ENCODE assay signal across 8 cellular contexts in the genomic region with DNA sequence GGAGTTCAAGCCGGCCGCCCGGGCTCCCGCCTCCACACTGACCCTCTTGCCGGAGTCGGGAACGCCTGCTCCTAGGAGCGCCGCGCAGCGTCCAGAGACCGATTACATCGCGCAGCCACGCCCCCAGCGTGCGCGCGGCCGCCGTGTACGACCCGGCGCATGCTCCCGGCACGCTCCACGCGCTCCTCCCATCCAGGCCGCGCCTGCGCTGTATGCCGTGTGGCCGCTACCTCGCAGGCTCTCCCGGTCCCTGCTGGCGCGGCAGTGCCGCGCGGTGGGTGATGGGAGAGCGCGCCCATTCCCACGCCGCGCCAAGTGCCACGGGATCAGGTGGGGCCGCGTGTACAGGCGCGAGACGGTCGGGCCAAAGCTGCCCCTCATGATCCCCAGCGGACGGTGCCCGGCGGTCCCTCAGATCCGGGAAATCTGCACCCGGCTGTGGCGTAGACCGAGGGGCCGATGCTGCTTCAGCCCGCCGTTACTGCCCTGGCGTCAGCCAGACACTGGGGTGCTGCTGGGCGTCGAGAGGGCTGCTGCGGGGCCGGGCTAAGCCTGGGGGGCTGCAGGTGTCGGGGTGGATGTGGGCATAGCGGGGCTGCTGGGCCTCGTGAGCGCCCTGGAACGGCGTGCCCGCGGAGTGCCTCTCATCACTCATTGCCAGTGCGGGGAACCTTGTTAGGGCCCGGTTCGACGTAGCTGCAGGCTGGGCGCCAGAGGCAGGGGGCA. TPM values are rescaled to one million over a fixed set of nuclear protein-coding genes. Genes with fewer than 3 reads are reported as not detected.
DNase-seq lines count a peak whose midpoint lies in the region; ATAC-seq and TF ChIP-seq lines count a peak whose summit lies in the region.

A gene with protein sequence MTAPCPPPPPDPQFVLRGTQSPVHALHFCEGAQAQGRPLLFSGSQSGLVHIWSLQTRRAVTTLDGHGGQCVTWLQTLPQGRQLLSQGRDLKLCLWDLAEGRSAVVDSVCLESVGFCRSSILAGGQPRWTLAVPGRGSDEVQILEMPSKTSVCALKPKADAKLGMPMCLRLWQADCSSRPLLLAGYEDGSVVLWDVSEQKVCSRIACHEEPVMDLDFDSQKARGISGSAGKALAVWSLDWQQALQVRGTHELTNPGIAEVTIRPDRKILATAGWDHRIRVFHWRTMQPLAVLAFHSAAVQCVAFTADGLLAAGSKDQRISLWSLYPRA (minus strand): TSS at position 97 of the 726 bp plus-strand sequence. CDS start 33,519 bp downstream, outside the sequence.
A gene with protein sequence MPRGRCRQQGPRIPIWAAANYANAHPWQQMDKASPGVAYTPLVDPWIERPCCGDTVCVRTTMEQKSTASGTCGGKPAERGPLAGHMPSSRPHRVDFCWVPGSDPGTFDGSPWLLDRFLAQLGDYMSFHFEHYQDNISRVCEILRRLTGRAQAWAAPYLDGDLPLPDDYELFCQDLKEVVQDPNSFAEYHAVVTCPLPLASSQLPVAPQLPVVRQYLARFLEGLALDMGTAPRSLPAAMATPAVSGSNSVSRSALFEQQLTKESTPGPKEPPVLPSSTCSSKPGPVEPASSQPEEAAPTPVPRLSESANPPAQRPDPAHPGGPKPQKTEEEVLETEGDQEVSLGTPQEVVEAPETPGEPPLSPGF (minus strand): TSS at position 97 of the 726 bp plus-strand sequence. CDS start 2,613 bp downstream, outside the sequence.

- H3K9me3 ChIP-seq in Loucy (ENCODE audit: insufficient read depth, low read depth, low read length) (no peaks in the 10 kb centered on the region), RWPE2 (ENCODE audit: severe bottlenecking) (no peaks in the 10 kb centered on the region)

- peaks cover 39% of the 10 kb centered on the region for H3K4me1 Mint-ChIP-seq in nephron

- H3K27ac Mint-ChIP-seq in nephron = peak within 1 kb of the TSS; percentile 92 to 95 (median 93)

- peaks cover 38% of the 10 kb centered on the region for H3K4me1 ChIP-seq in Loucy (ENCODE audit: insufficient read depth, low read length, poor library complexity, severe bottlenecking)
- peaks cover 14% of the 10 kb centered on the region for H3K4me1 ChIP-seq in RWPE2 (ENCODE audit: insufficient read depth, poor library complexity, severe bottlenecking)

- H3K4me3 ChIP-seq in H7 (ENCODE audit: insufficient read depth, low read depth, low read length) (peak within 1 kb of the TSS; percentile 90), Loucy (ENCODE audit: low read length, poor library complexity, severe bottlenecking) (peak within 1 kb of the TSS; percentile 96), RWPE2 (ENCODE audit: severe bottlenecking) (peak within 1 kb of the TSS; percentile 65), fibroblast of pulmonary artery (replicated peaks; ENCODE audit: low read depth, low read length) (peak within 1 kb of the TSS; percentile 92)

- H3K4me2 ChIP-seq in Loucy (ENCODE audit: low read depth, low read length, poor library complexity, severe bottlenecking) = peak within 1 kb of the TSS; percentile 97

- TF ChIP-seq CTCF in Loucy (conservative IDR thresholded peaks at IDR 0.05; ENCODE audit: low read length) (no peak), RWPE2 (IDR thresholded peaks at IDR 0.05; ENCODE audit: poor library complexity, severe bottlenecking) (peak; percentile 7), fibroblast of pulmonary artery (IDR thresholded peaks at IDR 0.05; ENCODE audit: low read length, missing control alignments) (no peak), nephron (IDR thresholded peaks at IDR 0.05; ENCODE audit: unreplicated experiment in 3 of 3) (peak in 1 of 3 experiments; percentile 5)

- DNase-seq in G401 (ENCODE audit: low spot score) (peak; percentile 94), H7 (peak; percentile 99), RWPE2 (ENCODE audit: low spot score) (peak; percentile 95), fibroblast of pulmonary artery (ENCODE audit: low read depth) (peak; percentile 97)
- peak; percentile 95 for DNase-seq in activated T-helper 9 cell treated with anti-CD3 and anti-CD28 coated beads, Interleukin-2, amount 50 U/mL, for 16 hours (ENCODE audit: low read depth)
- peak; percentile 98 for DNase-seq in stimulated activated naive CD8-positive, alpha-beta T cell treated with anti-CD3 and anti-CD28 coated beads, Interleukin-15, Interleukin-2, amounts not matched to agents 100 U/mL and 50 U/mL, for 24 hours

- H4K20me1 ChIP-seq in Loucy (ENCODE audit: insufficient read depth, low read length, poor library complexity, severe bottlenecking) = peaks cover 42% of the 10 kb centered on the region

- no peaks in the 10 kb centered on the region for H3K27me3 Mint-ChIP-seq in nephron (ENCODE audit: low read depth)

- in situ Hi-C loops in G401 (cut with HindIII; ENCODE audit: low sequenced_read_pairs) = no loop called here

- peak within 1 kb of the TSS; percentile 94 to 98 (median 98) for H3K4me3 Mint-ChIP-seq in nephron

- no peaks in the 10 kb centered on the region for H3F3A ChIP-seq in Loucy (ENCODE audit: low read depth)

- H3K9ac ChIP-seq in Loucy (ENCODE audit: low read depth, low read length, poor library complexity, severe bottlenecking) = peak within 1 kb of the TSS; percentile 99

- ATAC-seq in RWPE2 (ENCODE audit: low read depth) = peak; percentile 79
- ATAC-seq in stimulated activated naive CD8-positive, alpha-beta T cell treated with anti-CD3 and anti-CD28 coated beads, Interleukin-15, Interleukin-2, amounts not matched to agents 100 U/mL and 50 U/mL, for 24 hours = peak; percentile 91

- no peaks in the 10 kb centered on the region for H3K9me2 ChIP-seq in Loucy (replicated peaks; ENCODE audit: low read depth, low read length)

- H3K79me2 ChIP-seq in Loucy (ENCODE audit: insufficient read depth, low read length) = peaks cover 78% of the 10 kb centered on the region

- no peaks in the 10 kb centered on the region for H3K9me3 Mint-ChIP-seq in nephron

- peak within 1 kb of the TSS; percentile 69 for H2AFZ ChIP-seq in Loucy (ENCODE audit: low read length)

- H3K36me3 ChIP-seq in H7 (replicated peaks; ENCODE audit: control insufficient read depth, insufficient read depth, low read length) (peaks cover 19% of the 10 kb centered on the region), Loucy (ENCODE audit: insufficient read depth, low read length) (peaks cover 21% of the 10 kb centered on the region; the same call in 1 of the 2 replicates), RWPE2 (ENCODE audit: low read depth) (peaks cover 30% of the 10 kb centered on the region)

- peaks cover 21% of the 10 kb centered on the region for H3K36me3 Mint-ChIP-seq in nephron (ENCODE audit: low read depth)

- H3K27me3 ChIP-seq in H7 (ENCODE audit: control insufficient read depth, insufficient read depth, low read length) (no peaks in the 10 kb centered on the region), Loucy (ENCODE audit: insufficient read depth, low read length, poor library complexity, severe bottlenecking) (peaks cover 5% of the 10 kb centered on the region), RWPE2 (ENCODE audit: insufficient read depth, poor library complexity, severe bottlenecking) (no peaks in the 10 kb centered on the region)

- peak within 1 kb of the TSS; percentile 77 for H3K27ac ChIP-seq in RWPE2 (ENCODE audit: poor library complexity, severe bottlenecking)

RNA-seq across cellular contexts. Expression of the first gene that starts in this region (rescaled TPM):
- 20.4 TPM in 2 replicates for total RNA-seq in G401 (2014; rRNA removed; shearing (Covaris generic))
- 31.4 and 38.2 TPM in 2 replicates for total RNA-seq in H7 (2014; rRNA removed; shearing (Covaris generic))

RNA-seq across cellular contexts. Expression of the second gene that starts in this region (rescaled TPM):
- total RNA-seq in G401 (2014; rRNA removed; shearing (Covaris generic)) = 4.6 and 11.0 TPM in 2 replicates
- total RNA-seq in H7 (2014; rRNA removed; shearing (Covaris generic)) = 12.3 and 12.7 TPM in 2 replicates

Comparison
In these comparisons a context has a peak if more than half of its experiments do, and no peak if none do; other contexts are left out.
1. Peak in every context shown above with its lines: DNase-seq, ATAC-seq, H3K4me3 ChIP-seq and H3K27ac ChIP-seq.